ENCODE assay signal across 2 cellular contexts in genomic region chr19:9309974-9310446, GRCh38.
A peak's percentile ranks its signal among the peaks of the same experiment; 100 is the strongest.
TF ChIP-seq lines count a peak whose summit lies in the region.

No MANE protein-coding gene starts in this region.

TF ChIP-seq in IMR-90, 13 proteins besides CTCF, POLR2A, EP300 and RAD21:
- TF ChIP-seq FOS (IDR thresholded peaks at IDR 0.05; ENCODE audit: low read depth, low read length) (no peak), NFE2L2 (IDR thresholded peaks at IDR 0.05; ENCODE audit: low read depth, low read length) (no peak), MXI1 (IDR thresholded peaks at IDR 0.05; ENCODE audit: borderline replicate concordance, low read depth, low read length) (no peak), MAFK (IDR thresholded peaks at IDR 0.05; ENCODE audit: low read depth, low read length) (no peak), SMC3 (IDR thresholded peaks at IDR 0.05; ENCODE audit: low read depth, low read length) (no peak), MAZ (IDR thresholded peaks at IDR 0.05; ENCODE audit: borderline replicate concordance, low read depth, low read length) (peak; percentile 90), RFX5 (IDR thresholded peaks at IDR 0.05; ENCODE audit: low read depth, low read length) (no peak), CHD1 (IDR thresholded peaks at IDR 0.05; ENCODE audit: low read depth, low read length) (no peak), BHLHE40 (IDR thresholded peaks at IDR 0.05; ENCODE audit: low read depth, low read length) (no peak), CEBPB (IDR thresholded peaks at IDR 0.05; ENCODE audit: low read depth, low read length) (no peak), ELK1 (IDR thresholded peaks at IDR 0.05; ENCODE audit: borderline replicate concordance, low read depth, low read length) (no peak), USF2 (IDR thresholded peaks at IDR 0.05; ENCODE audit: low read depth, low read length) (no peak), RCOR1 (IDR thresholded peaks at IDR 0.05; ENCODE audit: insufficient replicate concordance, low read length) (peak; percentile 20)
TF ChIP-seq in IMR-90: peak in this region for 2.

TF ChIP-seq in K562, 482 proteins besides CTCF, POLR2A, EP300 and RAD21 (continues in another document):
- TF ChIP-seq ID3 (CRISPR knock-in tag; IDR thresholded peaks at IDR 0.05) (no peak), ID3 (tag; IDR thresholded peaks at IDR 0.05) (no peak), CBFB (CRISPR knock-in tag; IDR thresholded peaks at IDR 0.05) (no peak), ARID1B (IDR thresholded peaks at IDR 0.05) (no peak), PTRF (tag; IDR thresholded peaks at IDR 0.05) (no peak), ZNF175 (CRISPR knock-in tag; IDR thresholded peaks at IDR 0.05; ENCODE audit: low read depth) (no peak), TEAD4 (IDR thresholded peaks at IDR 0.05; ENCODE audit: low read length) (peak; percentile 40; the same call in 1 of the 2 replicates), TEAD4 (CRISPR knock-in tag; IDR thresholded peaks at IDR 0.05; ENCODE audit: borderline replicate concordance) (no peak), SPI1 (IDR thresholded peaks at IDR 0.05; ENCODE audit: borderline replicate concordance, low read depth, low read length) (peak; percentile 70), SIN3B (IDR thresholded peaks at IDR 0.05; ENCODE audit: low read depth) (no peak), OTX1 (CRISPR knock-in tag; IDR thresholded peaks at IDR 0.05) (no peak), ZNF699 (CRISPR knock-in tag; IDR thresholded peaks at IDR 0.05; ENCODE audit: insufficient replicate concordance) (no peak), EWSR1 (IDR thresholded peaks at IDR 0.05; ENCODE audit: borderline replicate concordance, low read depth, partially characterized antibody) (no peak), PRMT5 (CRISPR knock-in tag; IDR thresholded peaks at IDR 0.05) (no peak), ZNF507 (tag; conservative IDR thresholded peaks at IDR 0.05) (no peak), ZKSCAN3 (CRISPR knock-in tag; IDR thresholded peaks at IDR 0.05) (no peak), ZNF316 (IDR thresholded peaks at IDR 0.05) (no peak), ZNF217 (CRISPR knock-in tag; IDR thresholded peaks at IDR 0.05) (no peak), CTCFL (IDR thresholded peaks at IDR 0.05; ENCODE audit: borderline replicate concordance, insufficient read depth, low read depth, low read length, poor library complexity, severe bottlenecking) (no peak), CHD2 (IDR thresholded peaks at IDR 0.05; ENCODE audit: low read depth, low read length) (no peak), TEAD2 (tag; IDR thresholded peaks at IDR 0.05) (no peak; the same call in 1 of the 2 replicates), TEAD1 (CRISPR knock-in tag; IDR thresholded peaks at IDR 0.05) (peak in 1 of 2 experiments; percentile 68; a peak in 2 of 4 replicates), BRD9 (IDR thresholded peaks at IDR 0.05; ENCODE audit: low read depth, partially characterized antibody) (no peak), LARP7 (IDR thresholded peaks at IDR 0.05) (no peak), NCOA1 (IDR thresholded peaks at IDR 0.05; ENCODE audit: low read depth) (no peak), BCOR (IDR thresholded peaks at IDR 0.05) (no peak), ZNF407 (IDR thresholded peaks at IDR 0.05; ENCODE audit: low read depth) (no peak), NR0B1 (IDR thresholded peaks at IDR 0.05; ENCODE audit: partially characterized antibody) (no peak), FOXJ3 (CRISPR knock-in tag; IDR thresholded peaks at IDR 0.05) (no peak), HOXB6 (CRISPR knock-in tag; IDR thresholded peaks at IDR 0.05; ENCODE audit: borderline replicate concordance) (no peak), GABPB2 (CRISPR knock-in tag; conservative IDR thresholded peaks at IDR 0.05) (no peak), TRIM24 (IDR thresholded peaks at IDR 0.05) (no peak), RBM17 (IDR thresholded peaks at IDR 0.05; ENCODE audit: borderline replicate concordance, low read depth, low read length) (no peak), ZNF318 (IDR thresholded peaks at IDR 0.05; ENCODE audit: borderline replicate concordance in 1 of 2, low read depth in 1 of 2) (no peak), ZNF239 (CRISPR knock-in tag; IDR thresholded peaks at IDR 0.05) (no peak), L3MBTL2 (IDR thresholded peaks at IDR 0.05) (no peak), ZNF431 (CRISPR knock-in tag; IDR thresholded peaks at IDR 0.05) (no peak), ZC3H11A (IDR thresholded peaks at IDR 0.05; ENCODE audit: low read depth, low read length) (no peak)
